ENCODE assay signal across 24 cellular contexts in genomic region chr10:82267960-82268359, GRCh38.
"Had no signal": no experiment of that assay in that cellular context is flagged by ENCODE, and none has a peak within 500 bp of the region (broad histone marks: within the 10 kb centered on the region; RNA-seq: fewer than 3 reads in every experiment).

No MANE protein-coding gene starts in this region.

- H3K27ac Mint-ChIP-seq: activated CD4-positive, alpha-beta memory T cell treated with anti-CD3 and anti-CD28 coated beads for 36 hours; activated CD4-positive, alpha-beta T cell treated with anti-CD3 and anti-CD28 coated beads, Interleukin-2, amount 10 ng/mL, durations not matched to agents 24 days and 14 days; activated naive CD4-positive, alpha-beta T cell treated with anti-CD3 and anti-CD28 coated beads, Interleukin-2, amount 10 ng/mL, durations not matched to agents 7 days and 5 days; activated naive CD8-positive, alpha-beta T cell treated with anti-CD3 and anti-CD28 coated beads, Interleukin-2, amount 10 ng/mL, durations not matched to agents 7 days and 5 days; activated T-helper 1 cell treated with anti-CD3 and anti-CD28 coated beads, Interleukin-12 subunit alpha, Interleukin-12 subunit beta, Interleukin-2, Interleukin-4 antibody, amounts not matched to agents 30 ng/mL and 10 ng/mL and 1 ng/mL, durations not matched to agents 14 hours and 24 hours and 36 hours; nephron had no signal

- H3K27ac ChIP-seq: ascending aorta, brain microvascular endothelial cell, foreskin keratinocyte, left ventricle myocardium inferior, neutrophil, right lobe of liver, testis, transverse colon had no signal

- H3K9me3 ChIP-seq: ascending aorta, left ventricle myocardium inferior, neutrophil, right lobe of liver, testis, transverse colon had no signal

- H3K27me3 Mint-ChIP-seq: activated CD4-positive, alpha-beta memory T cell treated with anti-CD3 and anti-CD28 coated beads for 36 hours; activated CD4-positive, alpha-beta T cell treated with anti-CD3 and anti-CD28 coated beads, Interleukin-2, amount 10 ng/mL, durations not matched to agents 24 days and 14 days; activated naive CD4-positive, alpha-beta T cell treated with anti-CD3 and anti-CD28 coated beads, Interleukin-2, amount 10 ng/mL, durations not matched to agents 7 days and 5 days; activated naive CD8-positive, alpha-beta T cell treated with anti-CD3 and anti-CD28 coated beads, Interleukin-2, amount 10 ng/mL, durations not matched to agents 7 days and 5 days had no signal

- H3K36me3 ChIP-seq: ascending aorta, brain microvascular endothelial cell, left ventricle myocardium inferior, neutrophil, right lobe of liver, transverse colon had no signal

- H3K36me3 Mint-ChIP-seq: activated CD4-positive, alpha-beta memory T cell treated with anti-CD3 and anti-CD28 coated beads for 36 hours; activated naive CD4-positive, alpha-beta T cell treated with anti-CD3 and anti-CD28 coated beads, Interleukin-2, amount 10 ng/mL, durations not matched to agents 7 days and 5 days; activated naive CD8-positive, alpha-beta T cell treated with anti-CD3 and anti-CD28 coated beads, Interleukin-2, amount 10 ng/mL, durations not matched to agents 7 days and 5 days had no signal

- H3K9me3 Mint-ChIP-seq: activated CD4-positive, alpha-beta T cell treated with anti-CD3 and anti-CD28 coated beads, Interleukin-2, amount 10 ng/mL, durations not matched to agents 24 days and 14 days; activated naive CD8-positive, alpha-beta T cell treated with anti-CD3 and anti-CD28 coated beads, Interleukin-2, amount 10 ng/mL, durations not matched to agents 7 days and 5 days; nephron had no signal

- H3K4me1 Mint-ChIP-seq: activated CD4-positive, alpha-beta T cell treated with anti-CD3 and anti-CD28 coated beads, Interleukin-2, amount 10 ng/mL, durations not matched to agents 24 days and 14 days; activated naive CD4-positive, alpha-beta T cell treated with anti-CD3 and anti-CD28 coated beads, Interleukin-2, amount 10 ng/mL, durations not matched to agents 7 days and 5 days; activated naive CD8-positive, alpha-beta T cell treated with anti-CD3 and anti-CD28 coated beads, Interleukin-2, amount 10 ng/mL, durations not matched to agents 7 days and 5 days; nephron had no signal

- ATAC-seq: esophagus mucosa, foreskin keratinocyte, right lobe of liver had no signal

- H3K4me3 Mint-ChIP-seq: activated CD4-positive, alpha-beta memory T cell treated with anti-CD3 and anti-CD28 coated beads for 36 hours; activated CD4-positive, alpha-beta T cell treated with anti-CD3 and anti-CD28 coated beads, Interleukin-2, amount 10 ng/mL, durations not matched to agents 24 days and 14 days; activated naive CD4-positive, alpha-beta T cell treated with anti-CD3 and anti-CD28 coated beads, Interleukin-2, amount 10 ng/mL, durations not matched to agents 7 days and 5 days; activated naive CD8-positive, alpha-beta T cell treated with anti-CD3 and anti-CD28 coated beads, Interleukin-2, amount 10 ng/mL, durations not matched to agents 7 days and 5 days; activated T-helper 1 cell treated with anti-CD3 and anti-CD28 coated beads, Interleukin-12 subunit alpha, Interleukin-12 subunit beta, Interleukin-2, Interleukin-4 antibody, amounts not matched to agents 30 ng/mL and 10 ng/mL and 1 ng/mL, durations not matched to agents 14 hours and 24 hours and 36 hours; nephron had no signal

- H3K4me3 ChIP-seq: ascending aorta, left ventricle myocardium inferior, right lobe of liver, testis, transverse colon had no signal

- DNase-seq: activated CD4-positive, alpha-beta memory T cell treated with anti-CD3 and anti-CD28 coated beads for 36 hours; activated CD4-positive, alpha-beta T cell treated with anti-CD3 and anti-CD28 coated beads, Interleukin-2, amount 10 ng/mL, durations not matched to agents 24 days and 14 days; activated CD4-positive, CD25-positive, alpha-beta regulatory T cell treated with anti-CD3 and anti-CD28 coated beads, Interleukin-2, amount 50 U/mL, for 72 hours; activated CD8-positive, alpha-beta memory T cell treated with anti-CD3 and anti-CD28 coated beads, Interleukin-2, amount 50 U/mL, for 4 hours; activated gamma-delta T cell; activated naive CD4-positive, alpha-beta T cell treated with anti-CD3 and anti-CD28 coated beads, Interleukin-2, amount 10 ng/mL, durations not matched to agents 7 days and 5 days; activated naive CD8-positive, alpha-beta T cell treated with anti-CD3 and anti-CD28 coated beads, Interleukin-2, amount 10 ng/mL, durations not matched to agents 7 days and 5 days; activated T-cell treated with anti-CD3 and anti-CD28 coated beads, Interleukin-2, amount 50 U/mL, for 1 hour; brain microvascular endothelial cell; cortex of kidney; foreskin keratinocyte; islet precursor cell; left ventricle myocardium inferior; right lobe of liver; stimulated activated CD4-positive, alpha-beta T cell treated with anti-CD3 and anti-CD28 coated beads, Interleukin-2, amount 100 ng/mL, for 48 hours; stimulated activated naive CD4-positive, alpha-beta T cell treated with Interleukin-2 at 50 U/mL for 16 hours; T1000; testis; transverse colon had no signal

- H3K4me1 ChIP-seq: ascending aorta, foreskin keratinocyte, left ventricle myocardium inferior, right lobe of liver, testis, transverse colon had no signal

- H3K27me3 ChIP-seq: ascending aorta, brain microvascular endothelial cell, foreskin keratinocyte, neutrophil, right lobe of liver, testis, transverse colon had no signal
